22 cellular contexts compared by ENCODE assay signal in genomic region chr17:17947966-17948365, GRCh38. TPM values are rescaled to one million over a fixed set of nuclear protein-coding genes. Genes with fewer than 3 reads are reported as not detected.
DNase-seq lines count a peak whose midpoint lies in the region; ATAC-seq and TF ChIP-seq lines count a peak whose summit lies in the region.
"Had no signal": no experiment of that assay in that cellular context is flagged by ENCODE, and none has a peak within 500 bp of the region (broad histone marks: within the 10 kb centered on the region; RNA-seq: fewer than 3 reads in every experiment).

No MANE protein-coding gene starts in this region.

- intact Hi-C loops in activated CD4-positive, alpha-beta T cell treated with anti-CD3 and anti-CD28 coated beads for 36 hours (cut with DNase I, micrococcal nuclease): loop anchor here in 1 of 2 experiments (1.0 kb wide), 1 partner anchor 10 kb away; no protein-coding TSS in a partner anchor
- intact Hi-C loops in PC-3 (cut with micrococcal nuclease): no loop called here

- peaks cover 8% of the 10 kb centered on the region for H3F3A ChIP-seq in PC-3 (ENCODE audit: low read length, unreplicated experiment)

- H3K36me3 Mint-ChIP-seq in activated CD4-positive, alpha-beta T cell treated with anti-CD3 and anti-CD28 coated beads for 36 hours (ENCODE audit: low read depth): no peaks in the 10 kb centered on the region
- H3K36me3 Mint-ChIP-seq in stimulated activated effector memory CD8-positive, alpha-beta T cell treated with anti-CD3 and anti-CD28 coated beads, Interleukin-12 subunit alpha, Interleukin-12 subunit beta, amount 100 ng/mL, for 72 hours: no peaks in the 10 kb centered on the region
- H3K36me3 Mint-ChIP-seq: activated CD8-positive, alpha-beta memory T cell treated with anti-CD3 and anti-CD28 coated beads, Interleukin-2, amount 10 ng/mL, durations not matched to agents 7 days and 5 days; WTC11 had no signal

- no peak overlapping the region for H3K27ac Mint-ChIP-seq in activated CD4-positive, alpha-beta T cell treated with anti-CD3 and anti-CD28 coated beads for 36 hours
- peak overlapping the region; percentile 37 for H3K27ac Mint-ChIP-seq in stimulated activated effector memory CD8-positive, alpha-beta T cell treated with anti-CD3 and anti-CD28 coated beads, Interleukin-12 subunit alpha, Interleukin-12 subunit beta, amount 100 ng/mL, for 72 hours
- H3K27ac Mint-ChIP-seq: activated CD8-positive, alpha-beta memory T cell treated with anti-CD3 and anti-CD28 coated beads, Interleukin-2, amount 10 ng/mL, durations not matched to agents 7 days and 5 days; activated naive CD8-positive, alpha-beta T cell; brain; WTC11 had no signal

- no peaks in the 10 kb centered on the region for H3K36me3 ChIP-seq in PC-3 (ENCODE audit: low read depth, low read length)
- H3K36me3 ChIP-seq: HAP-1 had no signal

- TF ChIP-seq CTCF in PC-3 (conservative IDR thresholded peaks at IDR 0.05; ENCODE audit: low read depth, low read length) (no peak), epithelial cell of esophagus (IDR thresholded peaks at IDR 0.05; ENCODE audit: insufficient read depth, low read depth, low read length, missing control alignments) (no peak)

- peaks cover 29% of the 10 kb centered on the region for H3K4me1 Mint-ChIP-seq in activated CD4-positive, alpha-beta T cell treated with anti-CD3 and anti-CD28 coated beads for 36 hours
- H3K4me1 Mint-ChIP-seq in stimulated activated effector memory CD8-positive, alpha-beta T cell treated with anti-CD3 and anti-CD28 coated beads, Interleukin-12 subunit alpha, Interleukin-12 subunit beta, amount 100 ng/mL, for 72 hours: peaks cover 26% of the 10 kb centered on the region

- H3K27me3 ChIP-seq in PC-3 (ENCODE audit: low read length): no peaks in the 10 kb centered on the region

- BruUV-seq in PC-3 (replicated peaks; lab: Mats Ljungman, UMichigan): no TSS peak

- H3K9me3 ChIP-seq in PC-3 (ENCODE audit: low read length): no peaks in the 10 kb centered on the region
- H3K9me3 ChIP-seq: HAP-1 had no signal

- no peaks in the 10 kb centered on the region for H3K9me3 Mint-ChIP-seq in activated CD4-positive, alpha-beta T cell treated with anti-CD3 and anti-CD28 coated beads for 36 hours (ENCODE audit: low read depth)
- H3K9me3 Mint-ChIP-seq in stimulated activated effector memory CD8-positive, alpha-beta T cell treated with anti-CD3 and anti-CD28 coated beads, Interleukin-12 subunit alpha, Interleukin-12 subunit beta, amount 100 ng/mL, for 72 hours: no peaks in the 10 kb centered on the region
- H3K9me3 Mint-ChIP-seq: brain; CD4-positive, CD25-positive, alpha-beta regulatory T cell; naive thymus-derived CD8-positive, alpha-beta T cell; WTC11 had no signal

- H3K4me3 Mint-ChIP-seq in activated CD4-positive, alpha-beta T cell treated with anti-CD3 and anti-CD28 coated beads for 36 hours: no peak overlapping the region
- no peak overlapping the region for H3K4me3 Mint-ChIP-seq in stimulated activated effector memory CD8-positive, alpha-beta T cell treated with anti-CD3 and anti-CD28 coated beads, Interleukin-12 subunit alpha, Interleukin-12 subunit beta, amount 100 ng/mL, for 72 hours
- H3K4me3 Mint-ChIP-seq: activated CD8-positive, alpha-beta memory T cell treated with anti-CD3 and anti-CD28 coated beads, Interleukin-2, amount 10 ng/mL, durations not matched to agents 7 days and 5 days; activated naive CD8-positive, alpha-beta T cell; brain; CD4-positive, CD25-positive, alpha-beta regulatory T cell; naive thymus-derived CD8-positive, alpha-beta T cell; WTC11 had no signal

- H3K27ac ChIP-seq in PC-3 (ENCODE audit: low read length): peak overlapping the region; percentile 86
- H3K27ac ChIP-seq: KMS-11 had no signal

- no peak overlapping the region for H2AFZ ChIP-seq in PC-3 (ENCODE audit: low read length)

- POLR2A ChIA-PET in activated CD4-positive, alpha-beta T cell treated with anti-CD3 and anti-CD28 coated beads for 36 hours (lab: Charles Lee): no interaction called here
- POLR2A ChIA-PET in PC-3 (lab: Charles Lee; ENCODE audit: unreplicated experiment): interaction anchor here (0.6 kb wide), 1 partner anchor 24 kb away, joined by 3 read pairs; the partner anchor contains the start of genes DRC3 and TOM1L2

- H3K79me2 ChIP-seq in PC-3 (ENCODE audit: low read length): peaks cover 85% of the 10 kb centered on the region

- H3K27me3 Mint-ChIP-seq in activated CD4-positive, alpha-beta T cell treated with anti-CD3 and anti-CD28 coated beads for 36 hours: no peaks in the 10 kb centered on the region
- H3K27me3 Mint-ChIP-seq: activated CD8-positive, alpha-beta memory T cell treated with anti-CD3 and anti-CD28 coated beads, Interleukin-2, amount 10 ng/mL, durations not matched to agents 7 days and 5 days; activated naive CD8-positive, alpha-beta T cell; CD4-positive, CD25-positive, alpha-beta regulatory T cell; naive thymus-derived CD8-positive, alpha-beta T cell had no signal

- ATAC-seq in activated CD4-positive, alpha-beta T cell treated with anti-CD3 and anti-CD28 coated beads for 36 hours: peak; percentile 76
- peak; percentile 69 for ATAC-seq in PC-3
- ATAC-seq in stimulated activated effector memory CD8-positive, alpha-beta T cell treated with anti-CD3 and anti-CD28 coated beads, Interleukin-12 subunit alpha, Interleukin-12 subunit beta, amount 100 ng/mL, for 72 hours: peak; percentile 73
- ATAC-seq: activated CD8-positive, alpha-beta memory T cell treated with anti-CD3 and anti-CD28 coated beads, Interleukin-2, amount 10 ng/mL, durations not matched to agents 7 days and 5 days; naive thymus-derived CD8-positive, alpha-beta T cell; WTC11 had no signal

- H3K9ac ChIP-seq in PC-3 (ENCODE audit: low read length): peak overlapping the region; percentile 46
- H3K9ac ChIP-seq: KMS-11 had no signal

- H3K4me2 ChIP-seq in PC-3 (ENCODE audit: low read length): peak overlapping the region; percentile 68
- H3K4me2 ChIP-seq: KMS-11, smooth muscle cell had no signal

- no peaks in the 10 kb centered on the region for H4K20me1 ChIP-seq in PC-3 (ENCODE audit: low read length)

- no peaks in the 10 kb centered on the region for H3K9me2 ChIP-seq in PC-3 (replicated peaks; ENCODE audit: low read length)

- DNase-seq in activated CD4-positive, alpha-beta T cell treated with anti-CD3 and anti-CD28 coated beads for 36 hours: no peak
- DNase-seq in activated CD4-positive, alpha-beta T cell treated with anti-CD3 and anti-CD28 coated beads, Interleukin-2, amount 50 U/mL, for 4 hours: no peak
- DNase-seq in PC-3 (peak; percentile 84), epithelial cell of esophagus (ENCODE audit: low read depth) (peak; percentile 67), NCI-H524 (lab: John Stamatoyannopoulos, UW) (no peak), NCI-H524 treated with DMSO at 0.1 percent for 48 hours (lab: John Stamatoyannopoulos, UW) (no peak), NCI-H1694 (lab: John Stamatoyannopoulos, UW) (no peak)
- no peak for DNase-seq in stimulated activated effector memory CD8-positive, alpha-beta T cell treated with anti-CD3 and anti-CD28 coated beads, Interleukin-12 subunit alpha, Interleukin-12 subunit beta, amount 100 ng/mL, for 72 hours (ENCODE audit: low spot score in 2 of 2)
- DNase-seq: ACHN; activated CD8-positive, alpha-beta memory T cell treated with anti-CD3 and anti-CD28 coated beads, Interleukin-2, amount 10 ng/mL, durations not matched to agents 7 days and 5 days; DMS53; naive thymus-derived CD8-positive, alpha-beta T cell; NCI-H1417; NK-92 treated with Interleukin-12 subunit alpha and Interleukin-12 subunit beta, amount 100 ng/mL, for 24 hours had no signal

- CTCF ChIA-PET in activated CD4-positive, alpha-beta T cell treated with anti-CD3 and anti-CD28 coated beads for 36 hours (lab: Charles Lee): interaction anchor here (0.7 to 0.8 kb wide), 2 partner anchors 17 to 18 kb away, joined by 3 read pairs; no protein-coding TSS in a partner anchor
- CTCF ChIA-PET in PC-3 (lab: Charles Lee): no interaction called here

- 0 out of 2 replicates have a peak overlapping the region, but pooled peaks have one; percentile 16 for H3K4me3 ChIP-seq in PC-3 (ENCODE audit: low read length)
- H3K4me3 ChIP-seq in epithelial cell of esophagus (ENCODE audit: low read length): no peak overlapping the region
- H3K4me3 ChIP-seq: HAP-1, smooth muscle cell had no signal

- peaks cover 68% of the 10 kb centered on the region for H3K4me1 ChIP-seq in PC-3 (ENCODE audit: insufficient read depth, low read length)

RNA-seq across cellular contexts. Expression of gene TOM1L2, which starts 24.2 kb away (rescaled TPM):
- 10 to 100 TPM; 11.3 to 11.9 TPM for total RNA-seq in activated CD4-positive, alpha-beta T cell treated with anti-CD3 and anti-CD28 coated beads for 36 hours
- 53.3 and 77.1 TPM in 2 replicates for total RNA-seq in PC-3 (2014; rRNA removed)

RNA-seq across cellular contexts. Expression of gene DRC3, which starts 24.7 kb away (rescaled TPM):
- under 1 TPM; 0.11 to 0.18 TPM for total RNA-seq in activated CD4-positive, alpha-beta T cell treated with anti-CD3 and anti-CD28 coated beads for 36 hours
- 1.9 and 2.2 TPM in 2 replicates for total RNA-seq in PC-3 (2014; rRNA removed)
- total RNA-seq: activated CD8-positive, alpha-beta memory T cell treated with anti-CD3 and anti-CD28 coated beads, Interleukin-2, amount 10 ng/mL, durations not matched to agents 7 days and 5 days; CD4-positive, CD25-positive, alpha-beta regulatory T cell; T-helper 1 cell treated with Interleukin-12 subunit alpha and Interleukin-12 subunit beta and Interleukin-4 antibody, amounts not matched to agents 30 ng/mL and 1 ng/mL, for 36 hours had no signal

Comparison
In these comparisons a context has a peak if more than half of its experiments do, and no peak if none do; other contexts are left out.
1. DNase-seq: peak in PC-3 (single experiment) and epithelial cell of esophagus (single experiment); none in activated CD4-positive, alpha-beta T cell treated with anti-CD3 and anti-CD28 coated beads for 36 hours (single experiment), activated CD4-positive, alpha-beta T cell treated with anti-CD3 and anti-CD28 coated beads, Interleukin-2, amount 50 U/mL, for 4 hours (0 of 2), stimulated activated effector memory CD8-positive, alpha-beta T cell treated with anti-CD3 and anti-CD28 coated beads, Interleukin-12 subunit alpha, Interleukin-12 subunit beta, amount 100 ng/mL, for 72 hours (0 of 2), NCI-H524 (0 of 2), NCI-H524 treated with DMSO at 0.1 percent for 48 hours (single experiment) and NCI-H1694 (single experiment).
2. Peak in every context shown above with its lines, with median percentiles within 50 percentile points of each other: ATAC-seq.